2 cellular contexts compared by ENCODE assay signal in the genomic region with DNA sequence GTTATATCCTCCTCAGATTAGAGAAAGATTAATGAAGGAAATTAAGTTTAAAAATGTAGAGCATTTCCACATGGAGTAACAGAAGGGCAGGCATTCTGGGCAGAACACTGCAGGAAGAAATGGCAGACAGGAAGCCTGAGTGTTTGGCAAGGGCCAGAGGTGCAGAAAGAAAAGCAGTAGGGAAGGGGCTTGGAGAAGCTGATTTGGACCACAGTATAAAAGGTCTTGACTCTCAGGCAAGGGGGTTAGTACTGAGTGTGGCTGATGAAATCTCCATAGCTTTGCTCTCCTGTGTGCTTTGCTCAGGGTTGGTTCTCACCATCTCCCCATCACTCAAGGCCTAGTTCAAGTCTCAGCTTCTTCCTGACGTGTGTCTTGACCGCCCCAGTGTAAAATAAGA.
TF ChIP-seq lines count a peak whose summit lies in the region.

No MANE protein-coding gene starts in this region.

TF ChIP-seq in IMR-90, 13 proteins besides CTCF, POLR2A, EP300 and RAD21:
- TF ChIP-seq RCOR1 (IDR thresholded peaks at IDR 0.05; ENCODE audit: insufficient replicate concordance, low read length) = no peak
- TF ChIP-seq, protein P1, sequence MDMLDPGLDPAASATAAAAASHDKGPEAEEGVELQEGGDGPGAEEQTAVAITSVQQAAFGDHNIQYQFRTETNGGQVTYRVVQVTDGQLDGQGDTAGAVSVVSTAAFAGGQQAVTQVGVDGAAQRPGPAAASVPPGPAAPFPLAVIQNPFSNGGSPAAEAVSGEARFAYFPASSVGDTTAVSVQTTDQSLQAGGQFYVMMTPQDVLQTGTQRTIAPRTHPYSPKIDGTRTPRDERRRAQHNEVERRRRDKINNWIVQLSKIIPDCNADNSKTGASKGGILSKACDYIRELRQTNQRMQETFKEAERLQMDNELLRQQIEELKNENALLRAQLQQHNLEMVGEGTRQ (IDR thresholded peaks at IDR 0.05; ENCODE audit: low read depth, low read length) = no peak
- TF ChIP-seq CEBPB (IDR thresholded peaks at IDR 0.05; ENCODE audit: low read depth, low read length) = no peak
- no peak for TF ChIP-seq NFE2L2 (IDR thresholded peaks at IDR 0.05; ENCODE audit: low read depth, low read length)
- TF ChIP-seq MAZ (IDR thresholded peaks at IDR 0.05; ENCODE audit: borderline replicate concordance, low read depth, low read length) = no peak
- TF ChIP-seq CHD1 (IDR thresholded peaks at IDR 0.05; ENCODE audit: low read depth, low read length) = no peak
- TF ChIP-seq BHLHE40 (IDR thresholded peaks at IDR 0.05; ENCODE audit: low read depth, low read length) = no peak
- TF ChIP-seq MXI1 (IDR thresholded peaks at IDR 0.05; ENCODE audit: borderline replicate concordance, low read depth, low read length) = no peak
- TF ChIP-seq MAFK (IDR thresholded peaks at IDR 0.05; ENCODE audit: low read depth, low read length) = no peak
- no peak for TF ChIP-seq FOS (IDR thresholded peaks at IDR 0.05; ENCODE audit: low read depth, low read length)
- no peak for TF ChIP-seq RFX5 (IDR thresholded peaks at IDR 0.05; ENCODE audit: low read depth, low read length)
- TF ChIP-seq, protein P2, sequence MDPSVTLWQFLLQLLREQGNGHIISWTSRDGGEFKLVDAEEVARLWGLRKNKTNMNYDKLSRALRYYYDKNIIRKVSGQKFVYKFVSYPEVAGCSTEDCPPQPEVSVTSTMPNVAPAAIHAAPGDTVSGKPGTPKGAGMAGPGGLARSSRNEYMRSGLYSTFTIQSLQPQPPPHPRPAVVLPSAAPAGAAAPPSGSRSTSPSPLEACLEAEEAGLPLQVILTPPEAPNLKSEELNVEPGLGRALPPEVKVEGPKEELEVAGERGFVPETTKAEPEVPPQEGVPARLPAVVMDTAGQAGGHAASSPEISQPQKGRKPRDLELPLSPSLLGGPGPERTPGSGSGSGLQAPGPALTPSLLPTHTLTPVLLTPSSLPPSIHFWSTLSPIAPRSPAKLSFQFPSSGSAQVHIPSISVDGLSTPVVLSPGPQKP (IDR thresholded peaks at IDR 0.05; ENCODE audit: borderline replicate concordance, low read depth, low read length) = no peak
- no peak for TF ChIP-seq SMC3 (IDR thresholded peaks at IDR 0.05; ENCODE audit: low read depth, low read length)

TF ChIP-seq in GM12878, 131 proteins besides CTCF, POLR2A, EP300 and RAD21:
- no peak for TF ChIP-seq ETV6 (conservative IDR thresholded peaks at IDR 0.05 in 1 of 2, IDR thresholded peaks at IDR 0.05 in 1 of 2; ENCODE audit: borderline replicate concordance in 1 of 2, low read depth in 1 of 2)
- TF ChIP-seq TCF7 (IDR thresholded peaks at IDR 0.05; ENCODE audit: borderline replicate concordance) = no peak
- no peak for TF ChIP-seq NR2F1 (conservative IDR thresholded peaks at IDR 0.05)
- no peak for TF ChIP-seq EZH2 (IDR thresholded peaks at IDR 0.05; ENCODE audit: borderline replicate concordance, control insufficient read depth, low read depth, low read length)
- no peak for TF ChIP-seq CREM (IDR thresholded peaks at IDR 0.05; ENCODE audit: low read depth)
- no peak for TF ChIP-seq SUPT20H (IDR thresholded peaks at IDR 0.05; ENCODE audit: borderline replicate concordance, control insufficient read depth, low read depth, low read length)
- TF ChIP-seq SP1 (IDR thresholded peaks at IDR 0.05; ENCODE audit: low read depth, low read length) = no peak
- TF ChIP-seq IRF4 (IDR thresholded peaks at IDR 0.05; ENCODE audit: low read depth, low read length) = no peak
- TF ChIP-seq, protein P3, sequence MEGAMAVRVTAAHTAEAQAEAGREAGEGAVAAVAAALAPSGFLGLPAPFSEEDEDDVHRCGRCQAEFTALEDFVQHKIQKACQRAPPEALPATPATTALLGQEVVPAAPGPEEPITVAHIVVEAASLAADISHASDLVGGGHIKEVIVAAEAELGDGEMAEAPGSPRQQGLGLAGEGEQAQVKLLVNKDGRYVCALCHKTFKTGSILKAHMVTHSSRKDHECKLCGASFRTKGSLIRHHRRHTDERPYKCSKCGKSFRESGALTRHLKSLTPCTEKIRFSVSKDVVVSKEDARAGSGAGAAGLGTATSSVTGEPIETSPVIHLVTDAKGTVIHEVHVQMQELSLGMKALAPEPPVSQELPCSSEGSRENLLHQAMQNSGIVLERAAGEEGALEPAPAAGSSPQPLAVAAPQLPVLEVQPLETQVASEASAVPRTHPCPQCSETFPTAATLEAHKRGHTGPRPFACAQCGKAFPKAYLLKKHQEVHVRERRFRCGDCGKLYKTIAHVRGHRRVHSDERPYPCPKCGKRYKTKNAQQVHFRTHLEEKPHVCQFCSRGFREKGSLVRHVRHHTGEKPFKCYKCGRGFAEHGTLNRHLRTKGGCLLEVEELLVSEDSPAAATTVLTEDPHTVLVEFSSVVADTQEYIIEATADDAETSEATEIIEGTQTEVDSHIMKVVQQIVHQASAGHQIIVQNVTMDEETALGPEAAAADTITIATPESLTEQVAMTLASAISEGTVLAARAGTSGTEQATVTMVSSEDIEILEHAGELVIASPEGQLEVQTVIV (IDR thresholded peaks at IDR 0.05; ENCODE audit: borderline replicate concordance, partially characterized antibody) = no peak
- no peak for TF ChIP-seq EED (IDR thresholded peaks at IDR 0.05; ENCODE audit: low read depth)
- TF ChIP-seq, protein P4, sequence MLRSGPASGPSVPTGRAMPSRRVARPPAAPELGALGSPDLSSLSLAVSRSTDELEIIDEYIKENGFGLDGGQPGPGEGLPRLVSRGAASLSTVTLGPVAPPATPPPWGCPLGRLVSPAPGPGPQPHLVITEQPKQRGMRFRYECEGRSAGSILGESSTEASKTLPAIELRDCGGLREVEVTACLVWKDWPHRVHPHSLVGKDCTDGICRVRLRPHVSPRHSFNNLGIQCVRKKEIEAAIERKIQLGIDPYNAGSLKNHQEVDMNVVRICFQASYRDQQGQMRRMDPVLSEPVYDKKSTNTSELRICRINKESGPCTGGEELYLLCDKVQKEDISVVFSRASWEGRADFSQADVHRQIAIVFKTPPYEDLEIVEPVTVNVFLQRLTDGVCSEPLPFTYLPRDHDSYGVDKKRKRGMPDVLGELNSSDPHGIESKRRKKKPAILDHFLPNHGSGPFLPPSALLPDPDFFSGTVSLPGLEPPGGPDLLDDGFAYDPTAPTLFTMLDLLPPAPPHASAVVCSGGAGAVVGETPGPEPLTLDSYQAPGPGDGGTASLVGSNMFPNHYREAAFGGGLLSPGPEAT (IDR thresholded peaks at IDR 0.05; ENCODE audit: low read depth) = no peak
- no peak for TF ChIP-seq RELA (IDR thresholded peaks at IDR 0.05; ENCODE audit: borderline replicate concordance, partially characterized antibody)
- no peak for TF ChIP-seq SIX5 (IDR thresholded peaks at IDR 0.05; ENCODE audit: low read depth, low read length, severe bottlenecking)
- TF ChIP-seq ZNF622 (IDR thresholded peaks at IDR 0.05) = no peak
- no peak for TF ChIP-seq YBX1 (IDR thresholded peaks at IDR 0.05)
- no peak for TF ChIP-seq SREBF2 (IDR thresholded peaks at IDR 0.05; ENCODE audit: low read length)
- TF ChIP-seq CBX3 (IDR thresholded peaks at IDR 0.05; ENCODE audit: borderline replicate concordance, low read depth) = no peak
- TF ChIP-seq ATF7 (IDR thresholded peaks at IDR 0.05; ENCODE audit: low read depth) = no peak
- no peak for TF ChIP-seq MYB (IDR thresholded peaks at IDR 0.05; ENCODE audit: borderline replicate concordance, low read depth, low read length)
- TF ChIP-seq, protein P5, sequence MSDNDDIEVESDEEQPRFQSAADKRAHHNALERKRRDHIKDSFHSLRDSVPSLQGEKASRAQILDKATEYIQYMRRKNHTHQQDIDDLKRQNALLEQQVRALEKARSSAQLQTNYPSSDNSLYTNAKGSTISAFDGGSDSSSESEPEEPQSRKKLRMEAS (IDR thresholded peaks at IDR 0.05; ENCODE audit: low read depth, low read length) = no peak
TF ChIP-seq in GM12878: peak in this region for 0.
